Comparison of ENCODE assay signal across 24 cellular contexts in the genomic region with DNA sequence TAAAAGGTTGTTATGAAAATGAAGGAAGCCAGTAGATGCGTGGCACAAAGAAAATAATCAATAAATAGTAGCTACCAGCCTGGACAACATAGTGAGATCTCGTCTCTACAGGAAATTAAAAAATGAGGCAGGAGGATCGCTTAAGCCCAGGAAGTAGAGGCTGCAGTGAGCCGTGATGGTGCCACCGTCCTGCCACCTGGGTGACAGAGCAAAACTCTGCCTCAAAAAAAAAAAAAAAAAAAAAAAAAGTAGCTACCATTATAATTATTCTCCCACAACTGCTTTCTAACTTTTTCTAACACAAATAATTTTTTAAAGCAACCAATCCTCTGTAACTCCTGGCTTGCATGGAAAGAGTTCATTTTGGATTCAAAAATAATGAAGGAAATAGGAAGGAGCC.
"Had no signal": no experiment of that assay in that cellular context is flagged by ENCODE, and none has a peak within 500 bp of the region (broad histone marks: within the 10 kb centered on the region; RNA-seq: fewer than 3 reads in every experiment).

No MANE protein-coding gene starts in this region.

- H3K9me3 ChIP-seq: ovary, psoas muscle, right lobe of liver, suprapubic skin, transverse colon, upper lobe of right lung, vagina had no signal

- H3K4me1 ChIP-seq: psoas muscle had no signal

- H3K27me3 ChIP-seq: ovary, vagina had no signal

- DNase-seq: cortex of kidney; effector memory CD8-positive, alpha-beta T cell; erythroblast; natural killer cell; occipital lobe; ovary; posterior cingulate gyrus; psoas muscle; right lobe of liver; small intestine; stimulated activated CD4-positive, alpha-beta T cell treated with anti-CD3 and anti-CD28 coated beads, Interleukin-12 subunit alpha, Interleukin-12 subunit beta, amount 100 ng/mL, for 4 hours; stimulated activated CD4-positive, alpha-beta T cell treated with anti-CD3 and anti-CD28 coated beads, Interleukin-1b, Interleukin-23, amount 100 ng/mL, for 48 hours; stimulated activated CD4-positive, alpha-beta T cell treated with anti-CD3 and anti-CD28 coated beads, Interleukin-4, amount 100 ng/mL, for 1 hour; stimulated activated CD8-positive, alpha-beta memory T cell treated with anti-CD3 and anti-CD28 coated beads, Interleukin-4, amount 100 ng/mL, for 48 hours; stimulated activated naive CD4-positive, alpha-beta T cell; stimulated activated naive CD8-positive, alpha-beta T cell treated with anti-CD3 and anti-CD28 coated beads, Interleukin-15, amount 100 ng/mL, for 72 hours; transverse colon; upper lobe of right lung had no signal

- H3K36me3 ChIP-seq: ovary, right lobe of liver, suprapubic skin, transverse colon, upper lobe of right lung, vagina had no signal

- H3K4me3 ChIP-seq: lung, ovary, psoas muscle, right lobe of liver, suprapubic skin, transverse colon, upper lobe of right lung, vagina had no signal

- H3K27ac ChIP-seq: ovary, psoas muscle, right lobe of liver, suprapubic skin, transverse colon, upper lobe of right lung, vagina had no signal

- FAIRE-seq: endometrium, frontal cortex, keratinocyte, small intestine had no signal
